6 cellular contexts compared by ENCODE assay signal in genomic region chr10:46615540-46615939, GRCh38. TPM values are rescaled to one million over a fixed set of nuclear protein-coding genes. Genes with fewer than 3 reads are reported as not detected.
"Had no signal": no experiment of that assay in that cellular context is flagged by ENCODE, and none has a peak within 500 bp of the region (broad histone marks: within the 10 kb centered on the region; RNA-seq: fewer than 3 reads in every experiment).

No MANE protein-coding gene starts in this region.

RNA-seq across cellular contexts. Expression of gene SYT15, which starts 36.6 kb away (rescaled TPM):
- total RNA-seq: H7 had no signal

RNA-seq across cellular contexts. Expression of gene GPRIN2, which starts 59.1 kb away (rescaled TPM):
- total RNA-seq: GM23248, H4, HFFc6, HT1080 had no signal
- polyA plus RNA-seq: GM23248, IMR-90 had no signal
